22 cellular contexts compared by ENCODE assay signal in the genomic region with DNA sequence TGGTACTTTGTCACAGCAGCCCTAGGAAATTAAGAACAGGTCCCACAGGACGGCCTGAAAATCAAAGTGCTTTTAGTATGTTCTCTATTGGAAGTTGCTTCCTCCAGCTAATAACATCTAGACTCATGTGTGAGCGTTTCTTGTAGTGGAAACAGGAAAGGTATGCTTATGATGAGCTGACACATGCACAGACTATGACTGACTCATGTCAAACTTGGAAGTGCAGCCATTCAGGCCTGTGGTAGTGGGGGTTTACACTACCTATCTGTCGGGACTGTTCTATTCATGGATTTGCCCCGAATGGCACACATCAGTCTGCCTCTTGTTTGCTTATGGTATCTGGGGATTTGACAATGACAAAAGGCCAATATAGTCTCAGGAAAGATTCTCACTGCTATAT.
DNase-seq lines count a peak whose midpoint lies in the region; ATAC-seq, FAIRE-seq and TF ChIP-seq lines count a peak whose summit lies in the region.
"Had no signal": no experiment of that assay in that cellular context is flagged by ENCODE, and none has a peak within 500 bp of the region (broad histone marks: within the 10 kb centered on the region; RNA-seq: fewer than 3 reads in every experiment).

No MANE protein-coding gene starts in this region.

- no peaks in the 10 kb centered on the region for H3K9me3 ChIP-seq in GM23248 (ENCODE audit: low read depth)
- no peaks in the 10 kb centered on the region for H3K9me3 ChIP-seq in PC-3 (ENCODE audit: low read length)
- no peaks in the 10 kb centered on the region for H3K9me3 ChIP-seq in osteoblast (ENCODE audit: low read depth, low read length)
- H3K9me3 ChIP-seq in left ventricle myocardium inferior (replicated peaks) = no peaks in the 10 kb centered on the region
- H3K9me3 ChIP-seq: body of pancreas, Peyer's patch, prostate gland, vagina had no signal

- POLR2A ChIA-PET in PC-3 (lab: Charles Lee; ENCODE audit: unreplicated experiment) = no interaction called here

- DNase-seq in GM23248 (peak; percentile 20), PC-3 (peak; percentile 98), bronchial epithelial cell (ENCODE audit: low read depth) (peak; percentile 90), osteoblast (ENCODE audit: insufficient read length, low spot score, missing footprints) (no peak), NOMO-1 (lab: John Stamatoyannopoulos, UW; ENCODE audit: unreplicated experiment in 2 of 2) (no peak), left ventricle myocardium inferior (no peak), NOMO-1 treated with DMSO at 0.1 percent for 48 hours (lab: John Stamatoyannopoulos, UW; ENCODE audit: unreplicated experiment) (no peak), DMS 273 treated with DMSO at 0.1 percent for 48 hours (lab: John Stamatoyannopoulos, UW) (no peak)
- DNase-seq: activated CD4-positive, alpha-beta T cell treated with anti-CD3 and anti-CD28 coated beads for 1 hour; activated CD8-positive, alpha-beta memory T cell treated with anti-CD3 and anti-CD28 coated beads, Interleukin-2, amount 50 U/mL, for 4 hours; activated gamma-delta T cell treated with Interleukin-2 at 50 U/mL for 16 hours; body of pancreas; natural killer cell; NCI-H1694 treated with DMSO at 0.1 percent for 48 hours; NCI-H526 treated with DMSO at 0.1 percent for 48 hours; Peyer's patch; stimulated activated CD4-positive, alpha-beta T cell treated with anti-CD3 and anti-CD28 coated beads, Interleukin-12 subunit alpha, Interleukin-12 subunit beta, amount 100 ng/mL, for 4 hours; stimulated activated naive CD8-positive, alpha-beta T cell treated with anti-CD3 and anti-CD28 coated beads, Interleukin-15, amount 100 ng/mL, for 72 hours; T-helper 17 cell had no signal

- peak; percentile 88 for ATAC-seq in PC-3
- ATAC-seq: body of pancreas; natural killer cell; stimulated activated naive CD8-positive, alpha-beta T cell treated with anti-CD3 and anti-CD28 coated beads, Interleukin-15, amount 100 ng/mL, for 72 hours; T-helper 17 cell had no signal

- H2AFZ ChIP-seq in GM23248 = no peak overlapping the region
- H2AFZ ChIP-seq in PC-3 (ENCODE audit: low read length) = peak overlapping the region; percentile 20
- no peak overlapping the region for H2AFZ ChIP-seq in osteoblast (ENCODE audit: low read length)

- no peak overlapping the region for H3K4me2 ChIP-seq in GM23248 (ENCODE audit: unreplicated experiment)
- peak overlapping the region; percentile 52 for H3K4me2 ChIP-seq in PC-3 (ENCODE audit: low read length)
- H3K4me2 ChIP-seq in osteoblast (ENCODE audit: insufficient read depth, low read length) = peak overlapping the region; percentile 14

- H4K20me1 ChIP-seq in GM23248 (ENCODE audit: insufficient read depth) (no peaks in the 10 kb centered on the region), PC-3 (ENCODE audit: low read length) (no peaks in the 10 kb centered on the region), osteoblast (ENCODE audit: insufficient read depth, low read length) (no peaks in the 10 kb centered on the region)

- peaks cover 7% of the 10 kb centered on the region for H3F3A ChIP-seq in GM23248 (ENCODE audit: insufficient read depth)
- H3F3A ChIP-seq in PC-3 (ENCODE audit: low read length, unreplicated experiment) = no peaks in the 10 kb centered on the region

- H3K27me3 ChIP-seq in GM23248 (replicated peaks; ENCODE audit: insufficient read depth) (no peaks in the 10 kb centered on the region), PC-3 (ENCODE audit: low read length) (peaks cover 17% of the 10 kb centered on the region; the same call in 1 of the 2 replicates), bronchial epithelial cell (ENCODE audit: control insufficient read depth, insufficient read depth, low read length) (no peaks in the 10 kb centered on the region), osteoblast (ENCODE audit: insufficient read depth, low read length) (no peaks in the 10 kb centered on the region), left ventricle myocardium inferior (ENCODE audit: low read depth) (no peaks in the 10 kb centered on the region)
- H3K27me3 ChIP-seq: body of pancreas, Peyer's patch, vagina had no signal

- CTCF ChIA-PET in PC-3 (lab: Charles Lee) = no interaction called here

- H3K4me3 ChIP-seq in GM23248 (no peak overlapping the region), PC-3 (ENCODE audit: low read length) (no peak overlapping the region), bronchial epithelial cell (ENCODE audit: low read depth, low read length) (no peak overlapping the region), osteoblast (ENCODE audit: insufficient read depth, low read length) (no peak overlapping the region), left ventricle myocardium inferior (no peak overlapping the region)
- H3K4me3 ChIP-seq: body of pancreas, lung, Peyer's patch, prostate gland, vagina had no signal

- no peak overlapping the region for H3K9ac ChIP-seq in GM23248
- no peak overlapping the region for H3K9ac ChIP-seq in PC-3 (ENCODE audit: low read length)

- in situ Hi-C loops in GM23248 (cut with MboI) = no loop called here

- no TSS peak for BruUV-seq in PC-3 (replicated peaks; lab: Mats Ljungman, UMichigan)

- H3K4me1 ChIP-seq in GM23248 (ENCODE audit: insufficient read depth) (0 out of 2 replicates have a peak, but pooled peaks cover 10% of the 10 kb centered on the region), PC-3 (ENCODE audit: insufficient read depth, low read length) (peaks cover 20% of the 10 kb centered on the region), osteoblast (ENCODE audit: insufficient read depth, low read length) (peaks cover 11% of the 10 kb centered on the region), left ventricle myocardium inferior (no peaks in the 10 kb centered on the region)
- H3K4me1 ChIP-seq: body of pancreas, Peyer's patch, prostate gland, vagina had no signal

- no peaks in the 10 kb centered on the region for H3K36me3 ChIP-seq in GM23248 (ENCODE audit: low read depth)
- no peaks in the 10 kb centered on the region for H3K36me3 ChIP-seq in PC-3 (ENCODE audit: low read depth, low read length)
- no peaks in the 10 kb centered on the region for H3K36me3 ChIP-seq in bronchial epithelial cell (ENCODE audit: control insufficient read depth, insufficient read depth, low read length)
- no peaks in the 10 kb centered on the region for H3K36me3 ChIP-seq in osteoblast (ENCODE audit: insufficient read depth, low read length)
- no peaks in the 10 kb centered on the region for H3K36me3 ChIP-seq in left ventricle myocardium inferior
- H3K36me3 ChIP-seq: Peyer's patch, prostate gland, vagina had no signal

- no peak for TF ChIP-seq CTCF in PC-3 (conservative IDR thresholded peaks at IDR 0.05; ENCODE audit: low read depth, low read length)
- no peak for TF ChIP-seq CTCF in bronchial epithelial cell (IDR thresholded peaks at IDR 0.05; ENCODE audit: insufficient read depth, low read length, severe bottlenecking)
- TF ChIP-seq CTCF in osteoblast (IDR thresholded peaks at IDR 0.05; ENCODE audit: extremely low read depth, low read depth, low read length) = no peak
- no peak for TF ChIP-seq CTCF in left ventricle myocardium inferior (IDR thresholded peaks at IDR 0.05; ENCODE audit: borderline replicate concordance)

- H3K27ac ChIP-seq in GM23248 (no peak overlapping the region), PC-3 (ENCODE audit: low read length) (0 out of 2 replicates have a peak overlapping the region, but pooled peaks have one; percentile 2), osteoblast (ENCODE audit: low read depth, low read length) (no peak overlapping the region), left ventricle myocardium inferior (replicated peaks) (no peak overlapping the region)
- H3K27ac ChIP-seq: body of pancreas, Peyer's patch, prostate gland, vagina had no signal

- intact Hi-C loops in PC-3 (cut with micrococcal nuclease) (loop anchor here (10.0 kb wide), 1 partner anchor 183 kb away; no protein-coding TSS in a partner anchor), left ventricle myocardium inferior (cut with micrococcal nuclease) (no loop called here)

- H3K9me2 ChIP-seq in GM23248 (ENCODE audit: insufficient read depth) = no peaks in the 10 kb centered on the region
- H3K9me2 ChIP-seq in PC-3 (replicated peaks; ENCODE audit: low read length) = no peaks in the 10 kb centered on the region

- H3K79me2 ChIP-seq in GM23248 (ENCODE audit: insufficient read depth) (no peaks in the 10 kb centered on the region), PC-3 (ENCODE audit: low read length) (no peaks in the 10 kb centered on the region), osteoblast (ENCODE audit: insufficient read depth, low read length) (no peaks in the 10 kb centered on the region)

- WGBS in GM23248 (ENCODE audit: low coverage in 1 of 2, low lambda C conversion rate in 2 of 2, missing lambda C conversion rate in 2 of 2), 2 experiments = 76 to 85% methylated on average over 4 of the region's 4 CpGs

- FAIRE-seq in bronchial epithelial cell (lab: Jason Lieb, UNC) = peak; percentile 68

Comparison
In these comparisons a context has a peak if more than half of its experiments do, and no peak if none do; other contexts are left out.
1. DNase-seq: peak in GM23248 (single experiment), PC-3 (single experiment) and bronchial epithelial cell (single experiment); none in osteoblast (single experiment), NOMO-1 (0 of 2), left ventricle myocardium inferior (single experiment), NOMO-1 treated with DMSO at 0.1 percent for 48 hours (single experiment) and DMS 273 treated with DMSO at 0.1 percent for 48 hours (single experiment).